In genomic region chr5:145834554-145834916, GRCh38 we compare ENCODE assay signal across 8 cellular contexts. TPM values are rescaled to one million over a fixed set of nuclear protein-coding genes. Genes with fewer than 3 reads are reported as not detected.
DNase-seq lines count a peak whose midpoint lies in the region; ATAC-seq, FAIRE-seq and TF ChIP-seq lines count a peak whose summit lies in the region.

No MANE protein-coding gene starts in this region.

- H3K9ac ChIP-seq in GM12878 (ENCODE audit: control insufficient read depth, insufficient read depth, low read length) = no peak overlapping the region

- H3K27ac ChIP-seq in heart left ventricle = peak overlapping the region in 7 of 12 donors; percentile 54 to 82 (median 69)
- H3K27ac ChIP-seq in GM12878 (ENCODE audit: control insufficient read depth, insufficient read depth) = no peak overlapping the region
- H3K27ac ChIP-seq in urinary bladder (ENCODE audit: low read depth) = no peak overlapping the region

- peak overlapping the region; percentile 51 for H2AFZ ChIP-seq in GM12878 (ENCODE audit: control insufficient read depth, low read depth, low read length)

- CTCF ChIA-PET in GM12878 (lab: Yijun Ruan, JAX) = interaction anchor here (0.5 to 1.2 kb wide), 3 partner anchors 9 to 1924 kb away, joined by 3 to 4 read pairs (median 3); no protein-coding TSS in a partner anchor

- no peaks in the 10 kb centered on the region for H3K27me3 ChIP-seq in heart left ventricle
- no peaks in the 10 kb centered on the region; a peak in 2 of 4 replicates for H3K27me3 ChIP-seq in GM12878 (replicated peaks in 1 of 2; ENCODE audit: control insufficient read depth in 2 of 2, insufficient read depth in 2 of 2, low read length in 1 of 2)

- H3K4me1 ChIP-seq in heart left ventricle (peaks cover 0 to 28% (median 14%) of the 10 kb centered on the region in 12 donors), GM12878 (ENCODE audit: control insufficient read depth, insufficient read depth, low read length) (no peaks in the 10 kb centered on the region), urinary bladder (ENCODE audit: insufficient read depth) (peaks cover 1% of the 10 kb centered on the region)

- no TSS peak for BruUV-seq in GM12878 (replicated peaks; lab: Mats Ljungman, UMichigan)

- RAD21 ChIA-PET in GM12878 (lab: Charles Lee; ENCODE audit: unreplicated experiment) = no interaction called here

- no peak for FAIRE-seq in GM12878 (lab: Jason Lieb, UNC)

- H3K36me3 ChIP-seq in heart left ventricle = no peaks in the 10 kb centered on the region
- no peaks in the 10 kb centered on the region for H3K36me3 ChIP-seq in GM12878 (ENCODE audit: control insufficient read depth in 2 of 2, insufficient read depth in 2 of 2, low read length in 1 of 2)
- H3K36me3 ChIP-seq in urinary bladder (ENCODE audit: insufficient read depth) = no peaks in the 10 kb centered on the region

- TF ChIP-seq EP300 in GM12878 (IDR thresholded peaks at IDR 0.05; ENCODE audit: borderline replicate concordance in 1 of 2, control insufficient read depth in 1 of 2, low read depth in 2 of 2, low read length in 2 of 2) = no peak

- SMC1A ChIA-PET in GM12878 (lab: Charles Lee; ENCODE audit: uncharacterized antibody, unreplicated experiment) = no interaction called here

- ATAC-seq in heart left ventricle (no peak), Right ventricle myocardium superior (ENCODE audit: poor library complexity) (no peak), GM12878 (no peak), GM18858 (IDR thresholded peaks at IDR 0.05; ENCODE audit: unreplicated experiment) (no peak), HG03432 (IDR thresholded peaks at IDR 0.05; ENCODE audit: unreplicated experiment) (no peak)

- POLR2A ChIA-PET in GM12878 (lab: Charles Lee) = interaction anchor here (0.6 kb wide), 1 partner anchor 1452 kb away, joined by 3 read pairs; no protein-coding TSS in a partner anchor

- no peaks in the 10 kb centered on the region for H4K20me1 ChIP-seq in GM12878 (ENCODE audit: control insufficient read depth, insufficient read depth)

- intact Hi-C loops in heart left ventricle (cut with DNase I) (loop anchor here in 7 of 10 donors (5.0 to 10.0 kb wide), 5 partner anchors 150 to 290 kb away; no protein-coding TSS in a partner anchor), Right ventricle myocardium superior (cut with DNase I) (loop anchor here (10.0 kb wide), 1 partner anchor 210 kb away; no protein-coding TSS in a partner anchor), GM12878 (cut with micrococcal nuclease; ENCODE audit: unreplicated experiment) (no loop called here)

- H3K79me2 ChIP-seq in GM12878 (ENCODE audit: control insufficient read depth, insufficient read depth, low read length) = no peaks in the 10 kb centered on the region

- DNase-seq in heart left ventricle (no peak), Right ventricle myocardium superior (no peak), GM12878 (ENCODE audit: low read depth, low spot score) (no peak), medulla oblongata (ENCODE audit: extremely low spot score) (peak; percentile 21)
- DNase-seq in activated CD4-positive, alpha-beta T cell treated with anti-CD3 and anti-CD28 coated beads for 4 hours = no peak

- 16 to 23% (median 18%) methylated on average over 10 of the region's 10 CpGs for WGBS in heart left ventricle, 4 donors
- WGBS in GM12878 (ENCODE audit: insufficient coverage, insufficient replicate concordance, low lambda C conversion rate, missing lambda C conversion rate) = 69% methylated on average over 10 of the region's 10 CpGs
- WGBS in urinary bladder = 21% methylated on average over 10 of the region's 10 CpGs

- TF ChIP-seq POLR2A in heart left ventricle (IDR thresholded peaks at IDR 0.05) = no peak
- no peak for TF ChIP-seq POLR2A in GM12878 (IDR thresholded peaks at IDR 0.05; ENCODE audit: low read depth, low read length)

- H3K4me3 ChIP-seq in heart left ventricle (peak overlapping the region; percentile 65 to 85 (median 76)), GM12878 (peak overlapping the region; percentile 58; the same call in 1 of the 2 replicates), urinary bladder (ENCODE audit: low read depth, low read length) (peak overlapping the region; percentile 61)

- peak overlapping the region; percentile 85; the same call in 1 of the 2 replicates for H3K4me2 ChIP-seq in GM12878 (ENCODE audit: control insufficient read depth, insufficient read depth)

- no peak for TF ChIP-seq RAD21 in GM12878 (IDR thresholded peaks at IDR 0.05; ENCODE audit: insufficient read depth, low read depth, low read length)

- in situ Hi-C loops in GM12878 (cut with MboI) = no loop called here

- H3K9me3 ChIP-seq in heart left ventricle (no peaks in the 10 kb centered on the region), GM12878 (replicated peaks; ENCODE audit: control insufficient read depth, insufficient read depth, low read length) (no peaks in the 10 kb centered on the region)

- TF ChIP-seq CTCF in heart left ventricle (IDR thresholded peaks at IDR 0.05) (no peak), GM12878 (IDR thresholded peaks at IDR 0.05 in 2 of 3, conservative IDR thresholded peaks at IDR 0.05 in 1 of 3; ENCODE audit: control insufficient read depth in 2 of 3, extremely low read depth in 1 of 3, insufficient read depth in 1 of 3, low read depth in 3 of 3, low read length in 3 of 3) (no peak)

TF ChIP-seq in GM12878, 131 proteins besides CTCF, POLR2A, EP300 and RAD21 (continues in another document):
- TF ChIP-seq POLR2AphosphoS2 (IDR thresholded peaks at IDR 0.05; ENCODE audit: low read depth, low read length) (no peak), IRF5 (IDR thresholded peaks at IDR 0.05; ENCODE audit: borderline replicate concordance) (no peak), IRF3 (IDR thresholded peaks at IDR 0.05) (no peak)

RNA-seq across cellular contexts. Expression of gene PRELID2, which starts 0.6 kb away (rescaled TPM):
- total RNA-seq in heart left ventricle (10 to 100 TPM in 5 of 9 donors, 1 to 10 TPM in 4; 6.5 to 26.7 (median 10.6) TPM), Right ventricle myocardium superior (41.2 TPM), GM12878 (2014; rRNA removed) (0.16 TPM in 1 of 2 replicates, not detected in the other), GM12878 (2014; rRNA removed; fragmentation: Illumina TruSeq; extraction: Trizol) (0.09 and 0.23 TPM in 2 replicates), GM12878 (2021) (0.19 and 0.31 TPM in 2 replicates), urinary bladder (56.8 TPM)
- polyA plus RNA-seq in heart left ventricle (1 to 10 TPM; 1.2 to 1.7 TPM), GM12878 (2011; rRNA removed) (0.31 and 0.58 TPM in 2 replicates), GM12878 (2014; fragmentation: Illumina TruSeq; extraction: Trizol) (0.11 and 0.13 TPM in 2 replicates), GM12878 (2014; fragmentation: Nextera tagmentation; extraction: Ambion mirVana) (under 1 TPM in 1 of 2 experiments, not detected in 1; 0.07 TPM), GM12878 (2014; rRNA removed) (0.14 TPM in 1 of 2 replicates, not detected in the other), GM12878 (2016; fragmentation: Nextera tagmentation; extraction: Ambion mirVana) (not detected), urinary bladder (4.1 TPM)
- 1.3 and 2.1 TPM in 2 replicates for total RNA-seq in GM12878 (2013; cell fraction: nucleolus; rRNA removed)
- 0.64 TPM for polyA plus RNA-seq in GM12878 (2011; ENCODE audit: low read depth)
- 0.12 and 0.22 TPM in 2 replicates for polyA plus RNA-seq in GM12878 (2011; cell fraction: cytosol; rRNA removed)
- 0.72 TPM in 1 of 2 replicates, not detected in the other for polyA plus RNA-seq in GM12878 (2011; cell fraction: nucleus; rRNA removed)
- 2.4 and 2.6 TPM in 2 replicates for polyA plus RNA-seq in GM12878 (2012)
- 0.37 and 1.5 TPM in 2 replicates for polyA minus RNA-seq in GM12878 (2011; rRNA and poly(A)+ RNA removed)
- not detected in 2 replicates for polyA minus RNA-seq in GM12878 (2011; cell fraction: cytosol; rRNA and poly(A)+ RNA removed)
- 1.3 and 1.6 TPM in 2 replicates for polyA minus RNA-seq in GM12878 (2011; cell fraction: nucleus; rRNA and poly(A)+ RNA removed)

RNA-seq across cellular contexts. Expression of gene GRXCR2, which starts 38.3 kb away (rescaled TPM):
- total RNA-seq in heart left ventricle = 1 to 10 TPM in 3 of 9 donors, under 1 TPM in 4, not detected in 2; 0.28 to 5.7 (median 0.79) TPM
- polyA plus RNA-seq in heart left ventricle = under 1 TPM in 1 of 2 donors, not detected in 1; 0.80 TPM
- 9.6 TPM for total RNA-seq in Right ventricle myocardium superior
- not detected in 2 replicates for total RNA-seq in GM12878 (2013; cell fraction: nucleolus; rRNA removed)
- total RNA-seq in GM12878 (2014; rRNA removed) = not detected in 2 replicates
- not detected in 2 replicates for total RNA-seq in GM12878 (2014; rRNA removed; fragmentation: Illumina TruSeq; extraction: Trizol)
- total RNA-seq in GM12878 (2021) = not detected in 2 replicates
- polyA plus RNA-seq in GM12878 (2011; ENCODE audit: low read depth) = not detected
- not detected in 2 replicates for polyA plus RNA-seq in GM12878 (2011; rRNA removed)
- polyA plus RNA-seq in GM12878 (2011; cell fraction: cytosol; rRNA removed) = not detected in 2 replicates
- polyA plus RNA-seq in GM12878 (2011; cell fraction: nucleus; rRNA removed) = not detected in 2 replicates
- polyA plus RNA-seq in GM12878 (2012) = not detected in 2 replicates
- polyA plus RNA-seq in GM12878 (2014; fragmentation: Illumina TruSeq; extraction: Trizol) = not detected in 2 replicates
- not detected for polyA plus RNA-seq in GM12878 (2014; fragmentation: Nextera tagmentation; extraction: Ambion mirVana)
- polyA plus RNA-seq in GM12878 (2014; rRNA removed) = not detected in 2 replicates
- not detected for polyA plus RNA-seq in GM12878 (2016; fragmentation: Nextera tagmentation; extraction: Ambion mirVana)
- not detected in 2 replicates for polyA minus RNA-seq in GM12878 (2011; rRNA and poly(A)+ RNA removed)
- not detected in 2 replicates for polyA minus RNA-seq in GM12878 (2011; cell fraction: cytosol; rRNA and poly(A)+ RNA removed)
- polyA minus RNA-seq in GM12878 (2011; cell fraction: nucleus; rRNA and poly(A)+ RNA removed) = not detected in 2 replicates
- total RNA-seq in urinary bladder = not detected
- not detected for polyA plus RNA-seq in urinary bladder

Comparison
In these comparisons a context has a peak if more than half of its experiments do, and no peak if none do; other contexts are left out.
1. H3K27ac ChIP-seq: peak in heart left ventricle (7 of 12); none in GM12878 (single experiment) and urinary bladder (single experiment).
2. Peak in every context shown above with its lines, with median percentiles within 50 percentile points of each other: H3K4me3 ChIP-seq.